Comparison of ENCODE assay signal across 20 cellular contexts in the genomic region with DNA sequence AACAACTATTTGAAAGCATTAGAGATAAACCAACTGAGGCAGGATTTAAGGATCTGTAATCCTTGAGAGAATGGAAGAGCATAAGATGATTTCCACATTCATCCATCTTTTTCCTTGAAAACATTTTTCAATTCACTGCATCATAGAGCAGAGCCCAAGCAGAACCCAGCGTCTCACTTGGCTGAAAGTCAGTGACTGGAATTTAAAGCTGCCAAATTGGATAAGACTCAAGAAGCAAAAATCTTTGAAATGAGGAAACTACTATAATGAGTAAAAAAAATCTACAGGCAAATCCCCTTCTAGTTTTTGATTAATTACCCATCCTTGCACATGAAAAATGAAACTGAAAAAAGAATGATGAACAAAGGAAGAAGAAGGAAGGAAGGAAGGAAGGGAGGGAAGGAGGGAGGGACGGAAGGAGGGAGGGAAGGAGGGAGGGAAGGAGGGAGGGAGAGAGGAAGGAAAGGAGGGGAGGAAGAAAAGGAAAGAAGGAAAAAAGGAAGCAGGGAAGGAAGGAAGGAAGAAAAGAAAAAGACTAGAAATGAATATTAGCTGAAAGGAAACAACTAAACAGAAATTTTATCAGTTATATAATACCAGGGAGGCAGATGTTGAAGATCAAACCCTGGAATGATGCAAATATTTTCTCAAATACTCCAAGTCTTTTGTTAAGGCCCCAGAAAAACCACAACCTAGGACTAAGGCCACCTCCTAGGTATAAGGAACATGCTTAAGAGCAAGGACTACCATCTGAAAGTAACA.
A peak's percentile ranks its signal among the peaks of the same experiment; 100 is the strongest.
DNase-seq lines count a peak whose midpoint lies in the region; ATAC-seq and TF ChIP-seq lines count a peak whose summit lies in the region.
"Had no signal": no experiment of that assay in that cellular context is flagged by ENCODE, and none has a peak within 500 bp of the region (broad histone marks: within the 10 kb centered on the region; RNA-seq: fewer than 3 reads in every experiment).

No MANE protein-coding gene starts in this region.

- no peak overlapping the region for H3K4me3 ChIP-seq in fibroblast of lung (replicated peaks in 1 of 4; ENCODE audit: control extremely low read depth in 1 of 4, insufficient read depth in 1 of 4, low read depth in 3 of 4, low read length in 4 of 4)
- H3K4me3 ChIP-seq: adrenal gland, BLaER1, coronary artery, left ventricle myocardium inferior had no signal

- CTCF ChIA-PET in activated CD4-positive, alpha-beta memory T cell treated with anti-CD3 and anti-CD28 coated beads, Interleukin-2, amount 10 ng/mL, durations not matched to agents 7 days and 5 days (lab: Charles Lee) = no interaction called here

- H3K4me1 Mint-ChIP-seq in activated CD4-positive, alpha-beta memory T cell treated with anti-CD3 and anti-CD28 coated beads, Interleukin-2, amount 10 ng/mL, durations not matched to agents 7 days and 5 days = no peaks in the 10 kb centered on the region
- H3K4me1 Mint-ChIP-seq: T-cell had no signal

- no peak overlapping the region for H3K27ac Mint-ChIP-seq in activated CD4-positive, alpha-beta memory T cell treated with anti-CD3 and anti-CD28 coated beads, Interleukin-2, amount 10 ng/mL, durations not matched to agents 7 days and 5 days
- H3K27ac Mint-ChIP-seq: activated T-helper 2 cell treated with anti-CD3 and anti-CD28 coated beads, Interferon-gamma antibody, Interleukin-2, Interleukin-4, amounts not matched to agents 10 μg/mL and 5 μg/mL and 100 μg/mL, durations not matched to agents 14 hours and 24 hours and 36 hours; progenitor cell of endocrine pancreas; T-cell had no signal

- H3K36me3 ChIP-seq in fibroblast of lung (ENCODE audit: control insufficient read depth, insufficient read depth, low read length) = no peaks in the 10 kb centered on the region
- H3K36me3 ChIP-seq: adrenal gland, BLaER1, left ventricle myocardium inferior, WERI-Rb-1 had no signal

- DNase-seq in EL (peak; percentile 35), NCI-H82 treated with DMSO at 0.1 percent for 48 hours (lab: John Stamatoyannopoulos, UW; ENCODE audit: unreplicated experiment) (peak; percentile 51), fibroblast of lung (ENCODE audit: low read depth in 2 of 2) (peak; percentile 64 to 78), renal cortical epithelial cell (ENCODE audit: low read depth) (peak; percentile 36), NCI-H2029 treated with DMSO at 0.1 percent for 48 hours (lab: John Stamatoyannopoulos, UW) (no peak)
- no peak for DNase-seq in activated CD4-positive, alpha-beta memory T cell treated with anti-CD3 and anti-CD28 coated beads, Interleukin-2, amount 10 ng/mL, durations not matched to agents 7 days and 5 days
- DNase-seq: adrenal gland; hypothalamus; left ventricle myocardium inferior; NCI-H1930; RPMI8226; stimulated activated CD4-positive, alpha-beta T cell treated with anti-CD3 and anti-CD28 coated beads, Interleukin-15, amount 100 ng/mL, for 24 hours; T-cell; WERI-Rb-1 had no signal

- H3K9me3 ChIP-seq in fibroblast of lung (ENCODE audit: control insufficient read depth, insufficient read depth, low read depth, low read length) = no peaks in the 10 kb centered on the region
- H3K9me3 ChIP-seq: adrenal gland, BLaER1, left ventricle myocardium inferior had no signal

- no peaks in the 10 kb centered on the region for H3K27me3 ChIP-seq in fibroblast of lung (ENCODE audit: control insufficient read depth, insufficient read depth, low read length)
- H3K27me3 ChIP-seq: BLaER1 had no signal

- peaks cover 2% of the 10 kb centered on the region for H3K4me1 ChIP-seq in fibroblast of lung (ENCODE audit: control insufficient read depth, extremely low read depth, insufficient read depth, low read length)
- H3K4me1 ChIP-seq: adrenal gland, BLaER1, left ventricle myocardium inferior had no signal

- peak overlapping the region; percentile 15 for H2AFZ ChIP-seq in fibroblast of lung (ENCODE audit: low read length)

- no peak for TF ChIP-seq CTCF in fibroblast of lung (conservative IDR thresholded peaks at IDR 0.05 in 1 of 2, IDR thresholded peaks at IDR 0.05 in 1 of 2; ENCODE audit: low read depth in 1 of 2, low read length in 2 of 2)

- H3K36me3 Mint-ChIP-seq in activated CD4-positive, alpha-beta memory T cell treated with anti-CD3 and anti-CD28 coated beads, Interleukin-2, amount 10 ng/mL, durations not matched to agents 7 days and 5 days (ENCODE audit: low read depth) = no peaks in the 10 kb centered on the region
- H3K36me3 Mint-ChIP-seq: T-cell had no signal

- peaks cover 2% of the 10 kb centered on the region for H3K9me3 Mint-ChIP-seq in activated CD4-positive, alpha-beta memory T cell treated with anti-CD3 and anti-CD28 coated beads, Interleukin-2, amount 10 ng/mL, durations not matched to agents 7 days and 5 days
- H3K9me3 Mint-ChIP-seq: activated T-helper 2 cell treated with anti-CD3 and anti-CD28 coated beads, Interferon-gamma antibody, Interleukin-2, Interleukin-4, amounts not matched to agents 10 μg/mL and 5 μg/mL and 100 μg/mL, durations not matched to agents 14 hours and 24 hours and 36 hours had no signal

- POLR2A ChIA-PET in activated CD4-positive, alpha-beta memory T cell treated with anti-CD3 and anti-CD28 coated beads, Interleukin-2, amount 10 ng/mL, durations not matched to agents 7 days and 5 days (lab: Charles Lee) = no interaction called here

- H3K79me2 ChIP-seq in fibroblast of lung (ENCODE audit: control insufficient read depth, insufficient read depth, low read length) = no peaks in the 10 kb centered on the region

- ATAC-seq in HG03108 (IDR thresholded peaks at IDR 0.05; ENCODE audit: unreplicated experiment) = no peak
- ATAC-seq in HG03457 (IDR thresholded peaks at IDR 0.05; ENCODE audit: unreplicated experiment) = no peak
- ATAC-seq: T-cell had no signal

- H3K27me3 Mint-ChIP-seq in activated CD4-positive, alpha-beta memory T cell treated with anti-CD3 and anti-CD28 coated beads, Interleukin-2, amount 10 ng/mL, durations not matched to agents 7 days and 5 days = no peaks in the 10 kb centered on the region
- H3K27me3 Mint-ChIP-seq: progenitor cell of endocrine pancreas had no signal

- H3K9ac ChIP-seq in fibroblast of lung (ENCODE audit: insufficient read depth, low read length) = no peak overlapping the region
- H3K9ac ChIP-seq: BLaER1 had no signal

- no peaks in the 10 kb centered on the region for H4K20me1 ChIP-seq in fibroblast of lung (ENCODE audit: control insufficient read depth, extremely low read depth, insufficient read depth, low read length)
- H4K20me1 ChIP-seq: BLaER1 had no signal

- no peak overlapping the region for H3K4me2 ChIP-seq in fibroblast of lung (ENCODE audit: extremely low read depth, insufficient read depth, low read length)
- H3K4me2 ChIP-seq: BLaER1 had no signal

- H3K27ac ChIP-seq in fibroblast of lung (ENCODE audit: insufficient read depth, low read length) = no peak overlapping the region
- H3K27ac ChIP-seq: adrenal gland, BLaER1, coronary artery, left ventricle myocardium inferior, WERI-Rb-1 had no signal

- no peak overlapping the region for H3K4me3 Mint-ChIP-seq in activated CD4-positive, alpha-beta memory T cell treated with anti-CD3 and anti-CD28 coated beads, Interleukin-2, amount 10 ng/mL, durations not matched to agents 7 days and 5 days
- H3K4me3 Mint-ChIP-seq: T-cell had no signal

Comparison
In these comparisons a context has a peak if more than half of its experiments do, and no peak if none do; other contexts are left out.
1. DNase-seq: peak in EL (single experiment), NCI-H82 treated with DMSO at 0.1 percent for 48 hours (single experiment), fibroblast of lung (2 of 2) and renal cortical epithelial cell (single experiment); none in activated CD4-positive, alpha-beta memory T cell treated with anti-CD3 and anti-CD28 coated beads, Interleukin-2, amount 10 ng/mL, durations not matched to agents 7 days and 5 days (single experiment) and NCI-H2029 treated with DMSO at 0.1 percent for 48 hours (single experiment).